9 cellular contexts compared by ENCODE assay signal in genomic region chr7:135757719-135758411, GRCh38. TPM values are rescaled to one million over a fixed set of nuclear protein-coding genes. Genes with fewer than 3 reads are reported as not detected.
DNase-seq lines count a peak whose midpoint lies in the region; ATAC-seq and TF ChIP-seq lines count a peak whose summit lies in the region.
"Had no signal": no experiment of that assay in that cellular context is flagged by ENCODE, and none has a peak within 500 bp of the region (broad histone marks: within the 10 kb centered on the region; RNA-seq: fewer than 3 reads in every experiment).

No MANE protein-coding gene starts in this region.

- ATAC-seq in left cardiac atrium = peak; percentile 42 to 57
- ATAC-seq in HG02759 (IDR thresholded peaks at IDR 0.05; ENCODE audit: unreplicated experiment) = no peak
- ATAC-seq in HG02973 (IDR thresholded peaks at IDR 0.05; ENCODE audit: unreplicated experiment) = no peak

- H3K27me3 ChIP-seq in ascending aorta = no peaks in the 10 kb centered on the region
- H3K27me3 ChIP-seq in rectal smooth muscle tissue (ENCODE audit: control insufficient read depth, insufficient read depth, low read length) = no peaks in the 10 kb centered on the region

- intact Hi-C loops in ascending aorta (cut with DNase I) (loop anchor here (1.0 to 5.0 kb wide), 2 partner anchors 13 to 771 kb away; partner anchors contain the start of gene AGBL3), left cardiac atrium (cut with DNase I) (loop anchor here in 1 of 2 donors (5.0 kb wide), 1 partner anchor 86 kb away; no protein-coding TSS in a partner anchor)

- H3K4me1 ChIP-seq in ascending aorta = peaks cover 12 to 57% of the 10 kb centered on the region in 2 donors
- H3K4me1 ChIP-seq in rectal smooth muscle tissue (ENCODE audit: control insufficient read depth, insufficient read depth, low read length) = peaks cover 19% of the 10 kb centered on the region

- no peaks in the 10 kb centered on the region for H3K36me3 ChIP-seq in ascending aorta
- H3K36me3 ChIP-seq in rectal smooth muscle tissue (ENCODE audit: control insufficient read depth, insufficient read depth, low read length) = no peaks in the 10 kb centered on the region

- no peak for TF ChIP-seq CTCF in ascending aorta (IDR thresholded peaks at IDR 0.05)

- no peak overlapping the region for H3K9ac ChIP-seq in rectal smooth muscle tissue (ENCODE audit: low read length)

- H3K27ac ChIP-seq in ascending aorta = peak overlapping the region; percentile 93 to 97
- H3K27ac ChIP-seq in rectal smooth muscle tissue (ENCODE audit: low read depth, low read length) = peak overlapping the region; percentile 54

- peak overlapping the region in 1 of 2 donors; percentile 54 for H3K4me3 ChIP-seq in ascending aorta
- H3K4me3 ChIP-seq in rectal smooth muscle tissue (ENCODE audit: low read length) = no peak overlapping the region

- no peaks in the 10 kb centered on the region for H3K9me3 ChIP-seq in ascending aorta

- DNase-seq in DMS 273 treated with DMSO at 0.1 percent for 48 hours (lab: John Stamatoyannopoulos, UW) (peak; percentile 68), ascending aorta (ENCODE audit: low spot score in 2 of 2) (peak in 1 of 2 donors; percentile 90), left cardiac atrium (peak; percentile 65), NCI-H510A treated with DMSO at 0.1 percent for 48 hours (lab: John Stamatoyannopoulos, UW) (no peak)
- no peak for DNase-seq in activated T-cell treated with anti-CD3 and anti-CD28 coated beads, Interleukin-2, amount 50 U/mL, for 48 hours
- DNase-seq: naive B cell had no signal

RNA-seq across cellular contexts. Expression of gene FAM180A, which starts 9.3 kb away (rescaled TPM):
- total RNA-seq in ascending aorta (121 TPM), left cardiac atrium (1 to 10 TPM; 2.0 to 3.6 TPM)

RNA-seq across cellular contexts. Expression of gene SLC13A4, which starts 29.9 kb away (rescaled TPM):
- total RNA-seq in ascending aorta = 0.21 TPM
- total RNA-seq in left cardiac atrium = not detected

Comparison
In these comparisons a context has a peak if more than half of its experiments do, and no peak if none do; other contexts are left out.
1. DNase-seq: peak in DMS 273 treated with DMSO at 0.1 percent for 48 hours (single experiment) and left cardiac atrium (single experiment); none in NCI-H510A treated with DMSO at 0.1 percent for 48 hours (single experiment) and activated T-cell treated with anti-CD3 and anti-CD28 coated beads, Interleukin-2, amount 50 U/mL, for 48 hours (0 of 2).
2. ATAC-seq: peak in left cardiac atrium (2 of 2); none in HG02759 (single experiment) and HG02973 (single experiment).
3. RNA of gene FAM180A, which starts 9.3 kb away (total RNA-seq): 121 TPM in ascending aorta (single experiment); 2.0 to 3.6 TPM in left cardiac atrium; every median in the first group is over 10 times any median in the second.